In genomic region chr19:7505288-7505681, GRCh38 we compare ENCODE assay signal across 11 cellular contexts. TPM values are rescaled to one million over a fixed set of nuclear protein-coding genes. Genes with fewer than 3 reads are reported as not detected.
A peak's percentile ranks its signal among the peaks of the same experiment; 100 is the strongest.
DNase-seq lines count a peak whose midpoint lies in the region; ATAC-seq and TF ChIP-seq lines count a peak whose summit lies in the region.
"Had no signal": no experiment of that assay in that cellular context is flagged by ENCODE, and none has a peak within 500 bp of the region (broad histone marks: within the 10 kb centered on the region; RNA-seq: fewer than 3 reads in every experiment).

No MANE protein-coding gene starts in this region.

- H3K9me3 Mint-ChIP-seq in activated CD4-positive, alpha-beta T cell treated with anti-CD3 and anti-CD28 coated beads, Interleukin-2, amount 10 ng/mL, durations not matched to agents 24 days and 14 days, result no peaks in the 10 kb centered on the region
- H3K9me3 Mint-ChIP-seq in stimulated activated memory B cell treated with anti-CD40 and anti-IgM and Interleukin-4, amounts not matched to agents 10 μg/mL and 1 μg/mL and 100 μg/mL, for 72 hours, result peaks cover 8% of the 10 kb centered on the region

- H3K4me3 ChIP-seq in colonic mucosa, result peak overlapping the region; percentile 34
- H3K4me3 ChIP-seq in coronary artery, result no peak overlapping the region

- DNase-seq in activated CD4-positive, alpha-beta T cell treated with anti-CD3 and anti-CD28 coated beads, Interleukin-2, amount 10 ng/mL, durations not matched to agents 24 days and 14 days, result no peak
- DNase-seq in activated CD4-positive, alpha-beta T cell treated with anti-CD3 and anti-CD28 coated beads, Interleukin-2, amount 50 U/mL, for 48 hours, result no peak
- DNase-seq in NCI-H345 (lab: John Stamatoyannopoulos, UW) (peak; percentile 71), colonic mucosa (peak; percentile 50), coronary artery (ENCODE audit: low spot score) (no peak)
- DNase-seq in activated effector memory CD4-positive, alpha-beta T cell treated with Interleukin-2 at 50 U/mL for 16 hours, result no peak
- DNase-seq: hippocampal formation, tibial artery had no signal

- no peak for TF ChIP-seq CTCF in colonic mucosa (IDR thresholded peaks at IDR 0.05)
- no peak for TF ChIP-seq CTCF in coronary artery (IDR thresholded peaks at IDR 0.05)

- peak overlapping the region; percentile 57 for H3K4me3 Mint-ChIP-seq in activated CD4-positive, alpha-beta T cell treated with anti-CD3 and anti-CD28 coated beads, Interleukin-2, amount 10 ng/mL, durations not matched to agents 24 days and 14 days
- peak overlapping the region; percentile 20 for H3K4me3 Mint-ChIP-seq in stimulated activated memory B cell treated with anti-CD40 and anti-IgM and Interleukin-4, amounts not matched to agents 10 μg/mL and 1 μg/mL and 100 μg/mL, for 72 hours

- peaks cover 6% of the 10 kb centered on the region for H3K4me1 ChIP-seq in colonic mucosa

- peak overlapping the region; percentile 50 for H3K27ac ChIP-seq in colonic mucosa
- no peak overlapping the region for H3K27ac ChIP-seq in coronary artery
- H3K27ac ChIP-seq: tibial artery had no signal

- H3K27ac Mint-ChIP-seq in activated CD4-positive, alpha-beta T cell treated with anti-CD3 and anti-CD28 coated beads, Interleukin-2, amount 10 ng/mL, durations not matched to agents 24 days and 14 days, result no peak overlapping the region
- H3K27ac Mint-ChIP-seq in stimulated activated memory B cell treated with anti-CD40 and anti-IgM and Interleukin-4, amounts not matched to agents 10 μg/mL and 1 μg/mL and 100 μg/mL, for 72 hours, result no peak overlapping the region

- H3K36me3 Mint-ChIP-seq in activated CD4-positive, alpha-beta T cell treated with anti-CD3 and anti-CD28 coated beads, Interleukin-2, amount 10 ng/mL, durations not matched to agents 24 days and 14 days (ENCODE audit: low read depth), result no peaks in the 10 kb centered on the region
- H3K36me3 Mint-ChIP-seq in stimulated activated memory B cell treated with anti-CD40 and anti-IgM and Interleukin-4, amounts not matched to agents 10 μg/mL and 1 μg/mL and 100 μg/mL, for 72 hours, result peaks cover 6% of the 10 kb centered on the region

- H3K4me1 Mint-ChIP-seq in activated CD4-positive, alpha-beta T cell treated with anti-CD3 and anti-CD28 coated beads, Interleukin-2, amount 10 ng/mL, durations not matched to agents 24 days and 14 days, result peaks cover 8% of the 10 kb centered on the region
- peaks cover 25% of the 10 kb centered on the region for H3K4me1 Mint-ChIP-seq in stimulated activated memory B cell treated with anti-CD40 and anti-IgM and Interleukin-4, amounts not matched to agents 10 μg/mL and 1 μg/mL and 100 μg/mL, for 72 hours

- H3K36me3 ChIP-seq in colonic mucosa, result no peaks in the 10 kb centered on the region
- H3K36me3 ChIP-seq: Peyer's patch, tibial artery had no signal

- H3K27me3 Mint-ChIP-seq in activated CD4-positive, alpha-beta T cell treated with anti-CD3 and anti-CD28 coated beads, Interleukin-2, amount 10 ng/mL, durations not matched to agents 24 days and 14 days, result peaks cover 21% of the 10 kb centered on the region
- H3K27me3 Mint-ChIP-seq in stimulated activated memory B cell treated with anti-CD40 and anti-IgM and Interleukin-4, amounts not matched to agents 10 μg/mL and 1 μg/mL and 100 μg/mL, for 72 hours, result peaks cover 60% of the 10 kb centered on the region

- no peaks in the 10 kb centered on the region for H3K9me3 ChIP-seq in colonic mucosa
- H3K9me3 ChIP-seq: Peyer's patch, tibial artery had no signal

- peak overlapping the region; percentile 39 to 66 for H3K9ac ChIP-seq in colonic mucosa (ENCODE audit: low read depth in 2 of 2, low read length in 2 of 2)

- no peak for ATAC-seq in stimulated activated memory B cell treated with anti-CD40 and anti-IgM and Interleukin-4, amounts not matched to agents 10 μg/mL and 1 μg/mL and 100 μg/mL, for 72 hours
- ATAC-seq in GM19328 (IDR thresholded peaks at IDR 0.05; ENCODE audit: unreplicated experiment), result no peak

- intact Hi-C loops in activated CD4-positive, alpha-beta T cell treated with anti-CD3 and anti-CD28 coated beads, Interleukin-2, amount 10 ng/mL, durations not matched to agents 24 days and 14 days (cut with micrococcal nuclease), result no loop called here
- intact Hi-C loops in colonic mucosa (cut with DNase I), result no loop called here

- H3K27me3 ChIP-seq in colonic mucosa, result peaks cover 16% of the 10 kb centered on the region
- H3K27me3 ChIP-seq: Peyer's patch had no signal

RNA-seq across cellular contexts. Expression of gene ZNF358, which starts 10.6 kb away (rescaled TPM):
- 5.1 and 5.7 TPM in 2 replicates for total RNA-seq in activated CD4-positive, alpha-beta T cell treated with anti-CD3 and anti-CD28 coated beads, Interleukin-2, amount 10 ng/mL, durations not matched to agents 24 days and 14 days
- total RNA-seq in colonic mucosa, result 10 to 100 TPM; 20.2 to 44.1 TPM

RNA-seq across cellular contexts. Expression of gene PEX11G, which starts 16.4 kb away (rescaled TPM):
- 1.1 and 1.2 TPM in 2 replicates for total RNA-seq in activated CD4-positive, alpha-beta T cell treated with anti-CD3 and anti-CD28 coated beads, Interleukin-2, amount 10 ng/mL, durations not matched to agents 24 days and 14 days
- 1 to 10 TPM; 5.7 to 6.6 TPM for total RNA-seq in colonic mucosa

RNA-seq across cellular contexts. Expression of gene MCOLN1, which starts 17.1 kb away (rescaled TPM):
- 13.3 and 13.7 TPM in 2 replicates for total RNA-seq in activated CD4-positive, alpha-beta T cell treated with anti-CD3 and anti-CD28 coated beads, Interleukin-2, amount 10 ng/mL, durations not matched to agents 24 days and 14 days
- total RNA-seq in colonic mucosa, result 10 to 100 TPM; 17.8 to 26.5 TPM

RNA-seq across cellular contexts. Expression of gene PNPLA6, which starts 30.2 kb away (rescaled TPM):
- total RNA-seq in activated CD4-positive, alpha-beta T cell treated with anti-CD3 and anti-CD28 coated beads, Interleukin-2, amount 10 ng/mL, durations not matched to agents 24 days and 14 days, result 122 and 125 TPM in 2 replicates
- 100 to 1,000 TPM in 1 of 2 donors, 10 to 100 TPM in 1; 93.0 to 131 TPM for total RNA-seq in colonic mucosa

Comparison
In these comparisons a context has a peak if more than half of its experiments do, and no peak if none do; other contexts are left out.
1. DNase-seq: peak in NCI-H345 (single experiment) and colonic mucosa (single experiment); none in activated CD4-positive, alpha-beta T cell treated with anti-CD3 and anti-CD28 coated beads, Interleukin-2, amount 10 ng/mL, durations not matched to agents 24 days and 14 days (single experiment), activated CD4-positive, alpha-beta T cell treated with anti-CD3 and anti-CD28 coated beads, Interleukin-2, amount 50 U/mL, for 48 hours (0 of 2), activated effector memory CD4-positive, alpha-beta T cell treated with Interleukin-2 at 50 U/mL for 16 hours (single experiment) and coronary artery (single experiment).